ENCODE assay signal across 1 cellular context in the genomic region with DNA sequence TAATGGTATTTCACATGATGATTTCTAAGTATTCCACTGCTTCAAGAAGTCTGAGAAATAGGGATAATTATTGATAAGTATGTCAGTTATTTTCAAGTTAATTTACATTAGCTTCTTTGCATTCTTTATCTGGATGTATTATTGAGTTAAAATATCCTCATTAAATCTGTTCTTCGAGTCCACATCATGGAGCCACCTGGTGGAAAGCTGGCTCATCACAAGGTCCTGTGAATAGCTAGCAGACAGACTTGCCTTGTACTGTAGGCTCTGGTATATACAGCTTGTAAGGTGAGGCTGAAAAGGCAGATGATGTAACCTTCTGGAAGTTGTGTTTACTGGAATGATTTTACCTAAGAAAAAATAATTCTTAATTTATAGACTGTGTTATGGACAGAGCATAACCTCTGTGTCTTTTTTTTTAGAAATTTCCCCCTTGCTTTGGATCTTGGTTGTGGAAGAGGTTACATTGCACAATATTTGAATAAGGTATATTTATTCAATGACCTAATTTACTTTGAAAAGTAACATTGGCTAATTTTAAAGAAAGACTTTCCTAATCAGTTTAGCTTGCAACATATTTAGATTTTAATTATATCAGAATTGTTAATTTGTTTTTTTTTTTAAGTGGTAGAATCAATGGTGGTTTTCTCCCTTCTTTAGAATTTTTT.
TF ChIP-seq lines count a peak whose summit lies in the region.

No MANE protein-coding gene starts in this region.

TF ChIP-seq in HepG2, 621 proteins besides CTCF, POLR2A, EP300 and RAD21 (continued from another document and continues in another):
- no peak for TF ChIP-seq ZNF564 (CRISPR knock-in tag; IDR thresholded peaks at IDR 0.05)
- TF ChIP-seq, protein P1, sequence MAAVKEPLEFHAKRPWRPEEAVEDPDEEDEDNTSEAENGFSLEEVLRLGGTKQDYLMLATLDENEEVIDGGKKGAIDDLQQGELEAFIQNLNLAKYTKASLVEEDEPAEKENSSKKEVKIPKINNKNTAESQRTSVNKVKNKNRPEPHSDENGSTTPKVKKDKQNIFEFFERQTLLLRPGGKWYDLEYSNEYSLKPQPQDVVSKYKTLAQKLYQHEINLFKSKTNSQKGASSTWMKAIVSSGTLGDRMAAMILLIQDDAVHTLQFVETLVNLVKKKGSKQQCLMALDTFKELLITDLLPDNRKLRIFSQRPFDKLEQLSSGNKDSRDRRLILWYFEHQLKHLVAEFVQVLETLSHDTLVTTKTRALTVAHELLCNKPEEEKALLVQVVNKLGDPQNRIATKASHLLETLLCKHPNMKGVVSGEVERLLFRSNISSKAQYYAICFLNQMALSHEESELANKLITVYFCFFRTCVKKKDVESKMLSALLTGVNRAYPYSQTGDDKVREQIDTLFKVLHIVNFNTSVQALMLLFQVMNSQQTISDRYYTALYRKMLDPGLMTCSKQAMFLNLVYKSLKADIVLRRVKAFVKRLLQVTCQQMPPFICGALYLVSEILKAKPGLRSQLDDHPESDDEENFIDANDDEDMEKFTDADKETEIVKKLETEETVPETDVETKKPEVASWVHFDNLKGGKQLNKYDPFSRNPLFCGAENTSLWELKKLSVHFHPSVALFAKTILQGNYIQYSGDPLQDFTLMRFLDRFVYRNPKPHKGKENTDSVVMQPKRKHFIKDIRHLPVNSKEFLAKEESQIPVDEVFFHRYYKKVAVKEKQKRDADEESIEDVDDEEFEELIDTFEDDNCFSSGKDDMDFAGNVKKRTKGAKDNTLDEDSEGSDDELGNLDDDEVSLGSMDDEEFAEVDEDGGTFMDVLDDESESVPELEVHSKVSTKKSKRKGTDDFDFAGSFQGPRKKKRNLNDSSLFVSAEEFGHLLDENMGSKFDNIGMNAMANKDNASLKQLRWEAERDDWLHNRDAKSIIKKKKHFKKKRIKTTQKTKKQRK (IDR thresholded peaks at IDR 0.05; ENCODE audit: low read length) = no peak
- no peak for TF ChIP-seq NR1H2 (CRISPR knock-in tag; IDR thresholded peaks at IDR 0.05; ENCODE audit: borderline replicate concordance, low read depth)
- TF ChIP-seq KLF15 (CRISPR knock-in tag; IDR thresholded peaks at IDR 0.05; ENCODE audit: borderline replicate concordance) = no peak
- TF ChIP-seq ZNF644 (CRISPR knock-in tag; IDR thresholded peaks at IDR 0.05; ENCODE audit: low read depth) = peak; percentile 85
- TF ChIP-seq, protein P2, sequence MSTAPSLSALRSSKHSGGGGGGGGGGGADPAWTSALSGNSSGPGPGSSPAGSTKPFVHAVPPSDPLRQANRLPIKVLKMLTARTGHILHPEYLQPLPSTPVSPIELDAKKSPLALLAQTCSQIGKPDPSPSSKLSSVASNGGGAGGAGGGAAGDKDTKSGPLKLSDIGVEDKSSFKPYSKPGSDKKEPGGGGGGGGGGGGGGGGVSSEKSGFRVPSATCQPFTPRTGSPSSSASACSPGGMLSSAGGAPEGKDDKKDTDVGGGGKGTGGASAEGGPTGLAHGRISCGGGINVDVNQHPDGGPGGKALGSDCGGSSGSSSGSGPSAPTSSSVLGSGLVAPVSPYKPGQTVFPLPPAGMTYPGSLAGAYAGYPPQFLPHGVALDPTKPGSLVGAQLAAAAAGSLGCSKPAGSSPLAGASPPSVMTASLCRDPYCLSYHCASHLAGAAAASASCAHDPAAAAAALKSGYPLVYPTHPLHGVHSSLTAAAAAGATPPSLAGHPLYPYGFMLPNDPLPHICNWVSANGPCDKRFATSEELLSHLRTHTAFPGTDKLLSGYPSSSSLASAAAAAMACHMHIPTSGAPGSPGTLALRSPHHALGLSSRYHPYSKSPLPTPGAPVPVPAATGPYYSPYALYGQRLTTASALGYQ (CRISPR knock-in tag; IDR thresholded peaks at IDR 0.05) = no peak
- TF ChIP-seq, protein P3, sequence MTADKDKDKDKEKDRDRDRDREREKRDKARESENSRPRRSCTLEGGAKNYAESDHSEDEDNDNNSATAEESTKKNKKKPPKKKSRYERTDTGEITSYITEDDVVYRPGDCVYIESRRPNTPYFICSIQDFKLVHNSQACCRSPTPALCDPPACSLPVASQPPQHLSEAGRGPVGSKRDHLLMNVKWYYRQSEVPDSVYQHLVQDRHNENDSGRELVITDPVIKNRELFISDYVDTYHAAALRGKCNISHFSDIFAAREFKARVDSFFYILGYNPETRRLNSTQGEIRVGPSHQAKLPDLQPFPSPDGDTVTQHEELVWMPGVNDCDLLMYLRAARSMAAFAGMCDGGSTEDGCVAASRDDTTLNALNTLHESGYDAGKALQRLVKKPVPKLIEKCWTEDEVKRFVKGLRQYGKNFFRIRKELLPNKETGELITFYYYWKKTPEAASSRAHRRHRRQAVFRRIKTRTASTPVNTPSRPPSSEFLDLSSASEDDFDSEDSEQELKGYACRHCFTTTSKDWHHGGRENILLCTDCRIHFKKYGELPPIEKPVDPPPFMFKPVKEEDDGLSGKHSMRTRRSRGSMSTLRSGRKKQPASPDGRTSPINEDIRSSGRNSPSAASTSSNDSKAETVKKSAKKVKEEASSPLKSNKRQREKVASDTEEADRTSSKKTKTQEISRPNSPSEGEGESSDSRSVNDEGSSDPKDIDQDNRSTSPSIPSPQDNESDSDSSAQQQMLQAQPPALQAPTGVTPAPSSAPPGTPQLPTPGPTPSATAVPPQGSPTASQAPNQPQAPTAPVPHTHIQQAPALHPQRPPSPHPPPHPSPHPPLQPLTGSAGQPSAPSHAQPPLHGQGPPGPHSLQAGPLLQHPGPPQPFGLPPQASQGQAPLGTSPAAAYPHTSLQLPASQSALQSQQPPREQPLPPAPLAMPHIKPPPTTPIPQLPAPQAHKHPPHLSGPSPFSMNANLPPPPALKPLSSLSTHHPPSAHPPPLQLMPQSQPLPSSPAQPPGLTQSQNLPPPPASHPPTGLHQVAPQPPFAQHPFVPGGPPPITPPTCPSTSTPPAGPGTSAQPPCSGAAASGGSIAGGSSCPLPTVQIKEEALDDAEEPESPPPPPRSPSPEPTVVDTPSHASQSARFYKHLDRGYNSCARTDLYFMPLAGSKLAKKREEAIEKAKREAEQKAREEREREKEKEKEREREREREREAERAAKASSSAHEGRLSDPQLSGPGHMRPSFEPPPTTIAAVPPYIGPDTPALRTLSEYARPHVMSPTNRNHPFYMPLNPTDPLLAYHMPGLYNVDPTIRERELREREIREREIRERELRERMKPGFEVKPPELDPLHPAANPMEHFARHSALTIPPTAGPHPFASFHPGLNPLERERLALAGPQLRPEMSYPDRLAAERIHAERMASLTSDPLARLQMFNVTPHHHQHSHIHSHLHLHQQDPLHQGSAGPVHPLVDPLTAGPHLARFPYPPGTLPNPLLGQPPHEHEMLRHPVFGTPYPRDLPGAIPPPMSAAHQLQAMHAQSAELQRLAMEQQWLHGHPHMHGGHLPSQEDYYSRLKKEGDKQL (CRISPR knock-in tag; IDR thresholded peaks at IDR 0.05; ENCODE audit: low read depth) = no peak
- TF ChIP-seq GTF2F1 (IDR thresholded peaks at IDR 0.05; ENCODE audit: low read length) = no peak
- no peak for TF ChIP-seq DR1 (CRISPR knock-in tag; IDR thresholded peaks at IDR 0.05)
- TF ChIP-seq ZNF34 (CRISPR knock-in tag; IDR thresholded peaks at IDR 0.05; ENCODE audit: borderline replicate concordance) = peak; percentile 91
- peak; percentile 47; the same call in 1 of the 2 replicates for TF ChIP-seq FOXA3 (CRISPR knock-in tag; IDR thresholded peaks at IDR 0.05)
- no peak for TF ChIP-seq ZNF530 (CRISPR knock-in tag; IDR thresholded peaks at IDR 0.05; ENCODE audit: low read depth)
- TF ChIP-seq CREB1 (IDR thresholded peaks at IDR 0.05) = no peak
- no peak for TF ChIP-seq CREB1 (CRISPR knock-in tag; IDR thresholded peaks at IDR 0.05)
- no peak for TF ChIP-seq ZMAT3 (CRISPR knock-in tag; conservative IDR thresholded peaks at IDR 0.05)
- 0 out of 2 replicates have a peak, but pooled peaks have one; percentile 5 for TF ChIP-seq FOXK1 (CRISPR knock-in tag; IDR thresholded peaks at IDR 0.05; ENCODE audit: borderline replicate concordance, low read depth)
- no peak for TF ChIP-seq PAWR (CRISPR knock-in tag; IDR thresholded peaks at IDR 0.05; ENCODE audit: borderline replicate concordance)
- no peak for TF ChIP-seq FOXO1 (CRISPR knock-in tag; IDR thresholded peaks at IDR 0.05)
- no peak for TF ChIP-seq ZNF543 (CRISPR knock-in tag; IDR thresholded peaks at IDR 0.05)
- TF ChIP-seq NFYB (CRISPR knock-in tag; IDR thresholded peaks at IDR 0.05) = no peak
- TF ChIP-seq ELF1 (CRISPR knock-in tag; IDR thresholded peaks at IDR 0.05) = no peak
- no peak for TF ChIP-seq ZNF44 (CRISPR knock-in tag; IDR thresholded peaks at IDR 0.05)
- peak; percentile 22; the same call in 1 of the 2 replicates for TF ChIP-seq GATAD1 (CRISPR knock-in tag; IDR thresholded peaks at IDR 0.05)
- TF ChIP-seq, protein P4, sequence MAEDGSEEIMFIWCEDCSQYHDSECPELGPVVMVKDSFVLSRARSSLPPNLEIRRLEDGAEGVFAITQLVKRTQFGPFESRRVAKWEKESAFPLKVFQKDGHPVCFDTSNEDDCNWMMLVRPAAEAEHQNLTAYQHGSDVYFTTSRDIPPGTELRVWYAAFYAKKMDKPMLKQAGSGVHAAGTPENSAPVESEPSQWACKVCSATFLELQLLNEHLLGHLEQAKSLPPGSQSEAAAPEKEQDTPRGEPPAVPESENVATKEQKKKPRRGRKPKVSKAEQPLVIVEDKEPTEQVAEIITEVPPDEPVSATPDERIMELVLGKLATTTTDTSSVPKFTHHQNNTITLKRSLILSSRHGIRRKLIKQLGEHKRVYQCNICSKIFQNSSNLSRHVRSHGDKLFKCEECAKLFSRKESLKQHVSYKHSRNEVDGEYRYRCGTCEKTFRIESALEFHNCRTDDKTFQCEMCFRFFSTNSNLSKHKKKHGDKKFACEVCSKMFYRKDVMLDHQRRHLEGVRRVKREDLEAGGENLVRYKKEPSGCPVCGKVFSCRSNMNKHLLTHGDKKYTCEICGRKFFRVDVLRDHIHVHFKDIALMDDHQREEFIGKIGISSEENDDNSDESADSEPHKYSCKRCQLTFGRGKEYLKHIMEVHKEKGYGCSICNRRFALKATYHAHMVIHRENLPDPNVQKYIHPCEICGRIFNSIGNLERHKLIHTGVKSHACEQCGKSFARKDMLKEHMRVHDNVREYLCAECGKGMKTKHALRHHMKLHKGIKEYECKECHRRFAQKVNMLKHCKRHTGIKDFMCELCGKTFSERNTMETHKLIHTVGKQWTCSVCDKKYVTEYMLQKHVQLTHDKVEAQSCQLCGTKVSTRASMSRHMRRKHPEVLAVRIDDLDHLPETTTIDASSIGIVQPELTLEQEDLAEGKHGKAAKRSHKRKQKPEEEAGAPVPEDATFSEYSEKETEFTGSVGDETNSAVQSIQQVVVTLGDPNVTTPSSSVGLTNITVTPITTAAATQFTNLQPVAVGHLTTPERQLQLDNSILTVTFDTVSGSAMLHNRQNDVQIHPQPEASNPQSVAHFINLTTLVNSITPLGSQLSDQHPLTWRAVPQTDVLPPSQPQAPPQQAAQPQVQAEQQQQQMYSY (CRISPR knock-in tag; IDR thresholded peaks at IDR 0.05) = no peak
- no peak for TF ChIP-seq TAF1 (CRISPR knock-in tag; IDR thresholded peaks at IDR 0.05)
- TF ChIP-seq EHMT2 (IDR thresholded peaks at IDR 0.05; ENCODE audit: borderline replicate concordance, low read depth, low read length) = no peak; the same call in 1 of the 2 replicates
- no peak for TF ChIP-seq ZNF556 (CRISPR knock-in tag; IDR thresholded peaks at IDR 0.05; ENCODE audit: borderline replicate concordance)
- no peak for TF ChIP-seq MED1 (CRISPR knock-in tag; IDR thresholded peaks at IDR 0.05)
- TF ChIP-seq, protein P5, sequence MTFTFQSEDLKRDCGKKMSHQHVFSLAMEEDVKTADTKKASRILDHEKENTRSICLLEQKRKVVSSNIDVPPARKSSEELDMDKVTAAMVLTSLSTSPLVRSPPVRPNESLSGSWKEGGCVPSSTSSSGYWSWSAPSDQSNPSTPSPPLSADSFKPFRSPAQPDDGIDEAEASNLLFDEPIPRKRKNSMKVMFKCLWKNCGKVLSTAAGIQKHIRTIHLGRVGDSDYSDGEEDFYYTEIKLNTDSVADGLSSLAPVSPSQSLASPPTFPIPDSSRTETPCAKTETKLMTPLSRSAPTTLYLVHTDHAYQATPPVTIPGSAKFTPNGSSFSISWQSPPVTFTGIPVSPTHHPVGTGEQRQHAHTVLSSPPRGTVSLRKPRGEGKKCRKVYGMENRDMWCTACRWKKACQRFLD (CRISPR knock-in tag; IDR thresholded peaks at IDR 0.05; ENCODE audit: borderline replicate concordance) = no peak
- peak; percentile 66; the same call in 1 of the 2 replicates for TF ChIP-seq CHD4 (IDR thresholded peaks at IDR 0.05; ENCODE audit: borderline replicate concordance, low read length)
- TF ChIP-seq YEATS2 (CRISPR knock-in tag; IDR thresholded peaks at IDR 0.05; ENCODE audit: borderline replicate concordance) = peak; percentile 44; the same call in 1 of the 2 replicates
- no peak for TF ChIP-seq HCFC1 (IDR thresholded peaks at IDR 0.05; ENCODE audit: low read depth, low read length)
- TF ChIP-seq, protein P6, sequence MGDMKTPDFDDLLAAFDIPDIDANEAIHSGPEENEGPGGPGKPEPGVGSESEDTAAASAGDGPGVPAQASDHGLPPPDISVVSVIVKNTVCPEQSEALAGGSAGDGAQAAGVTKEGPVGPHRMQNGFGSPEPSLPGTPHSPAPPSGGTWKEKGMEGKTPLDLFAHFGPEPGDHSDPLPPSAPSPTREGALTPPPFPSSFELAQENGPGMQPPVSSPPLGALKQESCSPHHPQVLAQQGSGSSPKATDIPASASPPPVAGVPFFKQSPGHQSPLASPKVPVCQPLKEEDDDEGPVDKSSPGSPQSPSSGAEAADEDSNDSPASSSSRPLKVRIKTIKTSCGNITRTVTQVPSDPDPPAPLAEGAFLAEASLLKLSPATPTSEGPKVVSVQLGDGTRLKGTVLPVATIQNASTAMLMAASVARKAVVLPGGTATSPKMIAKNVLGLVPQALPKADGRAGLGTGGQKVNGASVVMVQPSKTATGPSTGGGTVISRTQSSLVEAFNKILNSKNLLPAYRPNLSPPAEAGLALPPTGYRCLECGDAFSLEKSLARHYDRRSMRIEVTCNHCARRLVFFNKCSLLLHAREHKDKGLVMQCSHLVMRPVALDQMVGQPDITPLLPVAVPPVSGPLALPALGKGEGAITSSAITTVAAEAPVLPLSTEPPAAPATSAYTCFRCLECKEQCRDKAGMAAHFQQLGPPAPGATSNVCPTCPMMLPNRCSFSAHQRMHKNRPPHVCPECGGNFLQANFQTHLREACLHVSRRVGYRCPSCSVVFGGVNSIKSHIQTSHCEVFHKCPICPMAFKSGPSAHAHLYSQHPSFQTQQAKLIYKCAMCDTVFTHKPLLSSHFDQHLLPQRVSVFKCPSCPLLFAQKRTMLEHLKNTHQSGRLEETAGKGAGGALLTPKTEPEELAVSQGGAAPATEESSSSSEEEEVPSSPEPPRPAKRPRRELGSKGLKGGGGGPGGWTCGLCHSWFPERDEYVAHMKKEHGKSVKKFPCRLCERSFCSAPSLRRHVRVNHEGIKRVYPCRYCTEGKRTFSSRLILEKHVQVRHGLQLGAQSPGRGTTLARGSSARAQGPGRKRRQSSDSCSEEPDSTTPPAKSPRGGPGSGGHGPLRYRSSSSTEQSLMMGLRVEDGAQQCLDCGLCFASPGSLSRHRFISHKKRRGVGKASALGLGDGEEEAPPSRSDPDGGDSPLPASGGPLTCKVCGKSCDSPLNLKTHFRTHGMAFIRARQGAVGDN (CRISPR knock-in tag; IDR thresholded peaks at IDR 0.05) = no peak
- no peak for TF ChIP-seq SIN3B (IDR thresholded peaks at IDR 0.05; ENCODE audit: low read length)
